ENCODE assay signal across 7 cellular contexts in genomic region chr5:150801117-150801927, GRCh38. TPM values are rescaled to one million over a fixed set of nuclear protein-coding genes. Genes with fewer than 3 reads are reported as not detected.
DNase-seq lines count a peak whose midpoint lies in the region; ATAC-seq and TF ChIP-seq lines count a peak whose summit lies in the region.

No MANE protein-coding gene starts in this region.

- no peak overlapping the region for H3K4me3 Mint-ChIP-seq in stimulated activated naive B cell treated with anti-CD40 and anti-IgM and Interleukin-4, amounts not matched to agents 10 μg/mL and 1 μg/mL and 100 μg/mL, for 72 hours

- H3K27me3 ChIP-seq in kidney epithelial cell (ENCODE audit: control insufficient read depth, insufficient read depth, low read length) = no peaks in the 10 kb centered on the region

- H3K4me1 Mint-ChIP-seq in stimulated activated naive B cell treated with anti-CD40 and anti-IgM and Interleukin-4, amounts not matched to agents 10 μg/mL and 1 μg/mL and 100 μg/mL, for 72 hours = no peaks in the 10 kb centered on the region

- ATAC-seq in stimulated activated naive B cell treated with anti-CD40 and anti-IgM and Interleukin-4, amounts not matched to agents 10 μg/mL and 1 μg/mL and 100 μg/mL, for 72 hours (replicated peaks) = peak; percentile 38 to 46

- peaks cover 4 to 9% of the 10 kb centered on the region in 2 donors for H3K9me3 Mint-ChIP-seq in stimulated activated naive B cell treated with anti-CD40 and anti-IgM and Interleukin-4, amounts not matched to agents 10 μg/mL and 1 μg/mL and 100 μg/mL, for 72 hours

- peak; percentile 37 for TF ChIP-seq CTCF in kidney epithelial cell (IDR thresholded peaks at IDR 0.05; ENCODE audit: insufficient read depth, low read length, poor library complexity, severe bottlenecking)

- peaks cover 9 to 15% of the 10 kb centered on the region in 2 donors for H3K27me3 Mint-ChIP-seq in stimulated activated naive B cell treated with anti-CD40 and anti-IgM and Interleukin-4, amounts not matched to agents 10 μg/mL and 1 μg/mL and 100 μg/mL, for 72 hours

- no peak overlapping the region for H3K27ac Mint-ChIP-seq in stimulated activated naive B cell treated with anti-CD40 and anti-IgM and Interleukin-4, amounts not matched to agents 10 μg/mL and 1 μg/mL and 100 μg/mL, for 72 hours

- peaks cover 7 to 10% of the 10 kb centered on the region in 2 donors for H3K36me3 Mint-ChIP-seq in stimulated activated naive B cell treated with anti-CD40 and anti-IgM and Interleukin-4, amounts not matched to agents 10 μg/mL and 1 μg/mL and 100 μg/mL, for 72 hours

- peak overlapping the region; percentile 24 for H3K4me3 ChIP-seq in kidney epithelial cell (ENCODE audit: low read depth, low read length)

- no peaks in the 10 kb centered on the region for H3K36me3 ChIP-seq in kidney epithelial cell (ENCODE audit: control insufficient read depth, insufficient read depth, low read length)

- peak; percentile 80 for DNase-seq in G401 (ENCODE audit: low spot score)
- peak; percentile 66 for DNase-seq in HEK293T (ENCODE audit: extremely low spot score)
- peak; percentile 4 for DNase-seq in NOMO-1 treated with DMSO at 0.1 percent for 48 hours (lab: John Stamatoyannopoulos, UW; ENCODE audit: unreplicated experiment)
- DNase-seq in cerebellum (ENCODE audit: low spot score) = peak; percentile 50
- DNase-seq in kidney epithelial cell (ENCODE audit: low read depth) = no peak
- DNase-seq in stimulated activated naive B cell treated with anti-CD40 and anti-IgM and Interleukin-4, amounts not matched to agents 10 μg/mL and 1 μg/mL and 100 μg/mL, for 72 hours = no peak
- DNase-seq in stimulated activated CD4-positive, alpha-beta T cell treated with anti-CD3 and anti-CD28 coated beads, Interleukin-2, amount 100 ng/mL, for 48 hours = no peak

- in situ Hi-C loops in G401 (cut with HindIII; ENCODE audit: low sequenced_read_pairs) = no loop called here

- CTCF ChIA-PET in HEK293T (lab: Yijun Ruan, JAX) = interaction anchor here (0.6 to 2.7 kb wide), 19 partner anchors 9 to 460 kb away, joined by 3 to 25 read pairs (median 5); partner anchors contain the start of genes CCDC69, IRGM and SMIM3

- POLR2A ChIA-PET in HEK293T (lab: Yijun Ruan, JAX) = interaction anchor here (0.6 kb wide), 1 partner anchor 242 kb away, joined by 3 read pairs; no protein-coding TSS in a partner anchor

TF ChIP-seq in HEK293T, 16 proteins besides CTCF, POLR2A, EP300 and RAD21:
- no peak for TF ChIP-seq SP1 (IDR thresholded peaks at IDR 0.05)
- TF ChIP-seq SUZ12 (IDR thresholded peaks at IDR 0.05) = no peak
- TF ChIP-seq NFRKB (IDR thresholded peaks at IDR 0.05) = no peak
- no peak for TF ChIP-seq FOXK2 (IDR thresholded peaks at IDR 0.05)
- TF ChIP-seq ZNF384 (IDR thresholded peaks at IDR 0.05) = no peak
- no peak for TF ChIP-seq FOXM1 (IDR thresholded peaks at IDR 0.05; ENCODE audit: borderline replicate concordance)
- TF ChIP-seq BHLHE40 (IDR thresholded peaks at IDR 0.05; ENCODE audit: borderline replicate concordance) = no peak
- TF ChIP-seq ELF4 (IDR thresholded peaks at IDR 0.05) = no peak

RNA-seq across cellular contexts. Expression of gene SMIM3, which starts 22.8 kb away (rescaled TPM):
- total RNA-seq in G401 (2014; rRNA removed; shearing (Covaris generic)) = 19.4 and 25.0 TPM in 2 replicates
- total RNA-seq in cerebellum (3.3 TPM), kidney epithelial cell (9.7 and 9.8 TPM in 2 replicates)

RNA-seq across cellular contexts. Expression of gene DCTN4, which starts 42.5 kb away (rescaled TPM):
- total RNA-seq in G401 (2014; rRNA removed; shearing (Covaris generic)) = 31.0 and 47.0 TPM in 2 replicates
- total RNA-seq in cerebellum (102 TPM), kidney epithelial cell (40.3 and 54.0 TPM in 2 replicates)

RNA-seq across cellular contexts. Expression of gene IRGM, which starts 45.0 kb away (rescaled TPM):
- total RNA-seq in G401 (2014; rRNA removed; shearing (Covaris generic)) = not detected in 2 replicates
- total RNA-seq in cerebellum = 0.45 TPM
- not detected in 2 replicates for total RNA-seq in kidney epithelial cell

Comparison
In these comparisons a context has a peak if more than half of its experiments do, and no peak if none do; other contexts are left out.
1. DNase-seq: peak in G401 (single experiment), HEK293T (single experiment), NOMO-1 treated with DMSO at 0.1 percent for 48 hours (single experiment) and cerebellum (single experiment); none in kidney epithelial cell (single experiment), stimulated activated naive B cell treated with anti-CD40 and anti-IgM and Interleukin-4, amounts not matched to agents 10 μg/mL and 1 μg/mL and 100 μg/mL, for 72 hours (single experiment) and stimulated activated CD4-positive, alpha-beta T cell treated with anti-CD3 and anti-CD28 coated beads, Interleukin-2, amount 100 ng/mL, for 48 hours (0 of 2).